ENCODE assay signal across 1 cellular context in genomic region chr17:83079340-83079747, GRCh38.
TF ChIP-seq lines count a peak whose summit lies in the region.

METRNL (plus strand) TSS chr17:83079609; CDS start chr17:83079816, 207 bp downstream.

TF ChIP-seq in SK-N-SH, 30 proteins besides CTCF, POLR2A, EP300 and RAD21 (continued from another document):
- TF ChIP-seq, protein P1, sequence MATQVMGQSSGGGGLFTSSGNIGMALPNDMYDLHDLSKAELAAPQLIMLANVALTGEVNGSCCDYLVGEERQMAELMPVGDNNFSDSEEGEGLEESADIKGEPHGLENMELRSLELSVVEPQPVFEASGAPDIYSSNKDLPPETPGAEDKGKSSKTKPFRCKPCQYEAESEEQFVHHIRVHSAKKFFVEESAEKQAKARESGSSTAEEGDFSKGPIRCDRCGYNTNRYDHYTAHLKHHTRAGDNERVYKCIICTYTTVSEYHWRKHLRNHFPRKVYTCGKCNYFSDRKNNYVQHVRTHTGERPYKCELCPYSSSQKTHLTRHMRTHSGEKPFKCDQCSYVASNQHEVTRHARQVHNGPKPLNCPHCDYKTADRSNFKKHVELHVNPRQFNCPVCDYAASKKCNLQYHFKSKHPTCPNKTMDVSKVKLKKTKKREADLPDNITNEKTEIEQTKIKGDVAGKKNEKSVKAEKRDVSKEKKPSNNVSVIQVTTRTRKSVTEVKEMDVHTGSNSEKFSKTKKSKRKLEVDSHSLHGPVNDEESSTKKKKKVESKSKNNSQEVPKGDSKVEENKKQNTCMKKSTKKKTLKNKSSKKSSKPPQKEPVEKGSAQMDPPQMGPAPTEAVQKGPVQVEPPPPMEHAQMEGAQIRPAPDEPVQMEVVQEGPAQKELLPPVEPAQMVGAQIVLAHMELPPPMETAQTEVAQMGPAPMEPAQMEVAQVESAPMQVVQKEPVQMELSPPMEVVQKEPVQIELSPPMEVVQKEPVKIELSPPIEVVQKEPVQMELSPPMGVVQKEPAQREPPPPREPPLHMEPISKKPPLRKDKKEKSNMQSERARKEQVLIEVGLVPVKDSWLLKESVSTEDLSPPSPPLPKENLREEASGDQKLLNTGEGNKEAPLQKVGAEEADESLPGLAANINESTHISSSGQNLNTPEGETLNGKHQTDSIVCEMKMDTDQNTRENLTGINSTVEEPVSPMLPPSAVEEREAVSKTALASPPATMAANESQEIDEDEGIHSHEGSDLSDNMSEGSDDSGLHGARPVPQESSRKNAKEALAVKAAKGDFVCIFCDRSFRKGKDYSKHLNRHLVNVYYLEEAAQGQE (IDR thresholded peaks at IDR 0.05; ENCODE audit: low read depth, low read length) = peak; percentile 67; the same call in 1 of the 2 replicates
- TF ChIP-seq RFX5 (IDR thresholded peaks at IDR 0.05; ENCODE audit: low read length) (no peak), FOXM1 (IDR thresholded peaks at IDR 0.05; ENCODE audit: low read depth) (no peak), ELF1 (IDR thresholded peaks at IDR 0.05) (no peak), YY1 (IDR thresholded peaks at IDR 0.05; ENCODE audit: low read depth) (no peak), MEF2A (IDR thresholded peaks at IDR 0.05; ENCODE audit: borderline replicate concordance, low read depth) (no peak), POLR2AphosphoS5 (IDR thresholded peaks at IDR 0.05; ENCODE audit: low read depth, low read length) (peak; percentile 93), RCOR1 (IDR thresholded peaks at IDR 0.05; ENCODE audit: low read length) (no peak)
TF ChIP-seq in SK-N-SH: peak in this region for 3.
